ENCODE assay signal across 13 cellular contexts in the genomic region with DNA sequence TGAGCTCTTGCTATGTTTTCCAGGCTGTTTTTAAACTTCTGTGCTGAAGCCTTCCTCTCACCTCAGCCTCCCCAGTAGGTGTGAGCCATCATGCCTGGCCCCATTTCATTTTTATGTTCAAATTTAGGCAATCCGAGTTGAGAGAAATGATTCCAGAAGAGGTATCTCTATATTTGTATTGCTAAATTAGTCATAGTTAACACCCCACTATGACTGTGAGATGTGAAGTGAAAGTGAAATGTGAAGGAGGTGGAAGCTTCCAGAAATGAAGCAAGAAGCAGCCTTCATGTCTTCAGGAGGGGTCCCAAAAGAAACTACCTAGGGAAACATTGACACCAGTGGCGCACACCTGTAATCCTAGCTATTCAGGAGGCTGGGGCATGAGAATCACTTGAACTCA.
A peak's percentile ranks its signal among the peaks of the same experiment; 100 is the strongest.
DNase-seq lines count a peak whose midpoint lies in the region; ATAC-seq lines count a peak whose summit lies in the region.
"Had no signal": no experiment of that assay in that cellular context is flagged by ENCODE, and none has a peak within 500 bp of the region (broad histone marks: within the 10 kb centered on the region; RNA-seq: fewer than 3 reads in every experiment).

No MANE protein-coding gene starts in this region.

- DNase-seq in inferior parietal cortex (ENCODE audit: extremely low spot score) (peak; percentile 36), NCI-H1092 treated with DMSO at 0.1 percent for 48 hours (lab: John Stamatoyannopoulos, UW) (no peak), dedifferentiated amniotic fluid mesenchymal stem cell (ENCODE audit: extremely low spot score) (no peak), HCEC 1CT (no peak)
- no peak for DNase-seq in activated CD8-positive, alpha-beta memory T cell treated with anti-CD3 and anti-CD28 coated beads, Interleukin-2, amount 50 U/mL, for 48 hours
- DNase-seq: activated CD4-positive, alpha-beta T cell treated with anti-CD3 and anti-CD28 coated beads, Interleukin-2, amount 50 U/mL, for 4 hours; activated naive CD4-positive, alpha-beta T cell treated with anti-CD3 and anti-CD28 coated beads, Interleukin-2, amount 50 U/mL, for 16 hours; cerebellar nuclear complex; NCI-H1048; T-helper 1 cell had no signal

- ATAC-seq in GM19025 (IDR thresholded peaks at IDR 0.05; ENCODE audit: low read depth, unreplicated experiment): peak; percentile 60
- ATAC-seq in GM21737 (IDR thresholded peaks at IDR 0.05; ENCODE audit: unreplicated experiment): peak; percentile 56
- ATAC-seq in HG03108 (IDR thresholded peaks at IDR 0.05; ENCODE audit: unreplicated experiment): peak; percentile 37
